8 cellular contexts compared by ENCODE assay signal in the genomic region with DNA sequence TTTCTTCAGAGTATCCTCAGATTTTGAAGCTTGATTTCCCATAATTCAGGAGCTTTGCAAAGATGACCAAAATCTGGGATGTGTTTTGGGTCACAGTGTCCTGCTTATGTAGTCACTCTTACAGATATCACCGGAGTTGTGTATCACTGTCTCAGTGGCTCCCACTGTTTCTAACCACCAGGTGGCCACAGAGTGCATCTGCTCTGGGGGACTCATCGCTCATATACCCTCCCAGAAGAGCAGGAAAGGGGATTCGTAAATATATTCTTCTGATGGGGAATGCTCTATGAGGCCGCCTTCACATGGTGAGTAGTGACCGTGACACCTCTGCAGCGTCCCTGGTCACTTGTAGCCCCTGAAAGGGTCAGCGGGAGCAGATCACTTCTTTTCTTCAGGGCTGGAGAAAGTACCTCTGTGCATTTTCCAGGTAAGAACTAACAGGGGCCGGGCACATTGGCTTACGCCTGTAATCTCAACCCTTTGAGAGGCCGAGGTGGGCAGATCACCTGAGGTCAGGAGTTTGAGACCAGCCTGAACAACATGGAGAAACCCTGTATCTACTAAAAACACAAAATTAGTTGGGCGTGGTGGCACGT.
DNase-seq lines count a peak whose midpoint lies in the region; ATAC-seq, FAIRE-seq and TF ChIP-seq lines count a peak whose summit lies in the region.
"Not testable (repeated sequence)": the region's sequence is repeated elsewhere in the genome, so short reads cannot be mapped to it uniquely, and the experiment has no call there.

No MANE protein-coding gene starts in this region.

- H3K23ac ChIP-seq in H1 (ENCODE audit: insufficient read length) = not testable (repeated sequence)

- 67% methylated on average over 11 of the region's 12 CpGs; no CpG with 5 or more reads in 1 of the 2 experiments for WGBS in H1 (ENCODE audit: extremely low coverage in 1 of 2, insufficient coverage in 1 of 2, insufficient read length in 1 of 2, insufficient replicate concordance in 2 of 2, low coverage in 1 of 2, low lambda C conversion rate in 2 of 2, missing lambda C conversion rate in 1 of 2), 2 experiments

- H2AK5ac ChIP-seq in H1 (ENCODE audit: low read depth, low read length) = not testable (repeated sequence)

- not testable (repeated sequence) for H3K9me3 Mint-ChIP-seq in activated T-cell treated with anti-CD3 and anti-CD28 coated beads, Interleukin-2, amount 50 U/mL, for 4 hours

- not testable (repeated sequence) for H2BK120ac ChIP-seq in H1 (replicated peaks; ENCODE audit: low read depth, low read length)

- H4K20me1 ChIP-seq in H1 (replicated peaks in 1 of 2; ENCODE audit: control insufficient read depth in 1 of 2, insufficient read depth in 2 of 2, low read length in 2 of 2); keratinocyte (ENCODE audit: control insufficient read depth, extremely low read depth, insufficient read depth, low read length): not testable (repeated sequence)

- CTCF ChIA-PET in AG04449 (lab: Yijun Ruan, JAX); H1 (lab: Charles Lee; ENCODE audit: partially characterized antibody): not testable (repeated sequence)

- H3K14ac ChIP-seq in H1 (ENCODE audit: insufficient read length) = not testable (repeated sequence)

- peak; percentile 65 to 73 for TF ChIP-seq RAD21 in H1 (IDR thresholded peaks at IDR 0.05 in 1 of 2, conservative IDR thresholded peaks at IDR 0.05 in 1 of 2; ENCODE audit: low read depth in 2 of 2, low read length in 2 of 2)

- H3K9me3 ChIP-seq in H1 (ENCODE audit: insufficient read depth in 2 of 2, low read depth in 1 of 2, low read length in 1 of 2); keratinocyte (ENCODE audit: control insufficient read depth, low read depth, low read length): not testable (repeated sequence)

- not testable (repeated sequence) for H3K4ac ChIP-seq in H1 (replicated peaks; ENCODE audit: insufficient read length, low read depth, low read length)

- not testable (repeated sequence) for H3K56ac ChIP-seq in H1 (replicated peaks; ENCODE audit: insufficient read length, low read depth, low read length)

- H3K27ac ChIP-seq in H1 (ENCODE audit: low read depth, low read length); keratinocyte (ENCODE audit: control insufficient read depth, insufficient read depth, low read length): not testable (repeated sequence)

- TF ChIP-seq CTCF in AG04449 (IDR thresholded peaks at IDR 0.05; ENCODE audit: insufficient read depth, low read length, missing control alignments) = peak; percentile 49
- TF ChIP-seq CTCF in GM12864 (IDR thresholded peaks at IDR 0.05; ENCODE audit: low read depth, low read length, missing control alignments) = peak; percentile 60
- TF ChIP-seq CTCF in H1 (IDR thresholded peaks at IDR 0.05; ENCODE audit: control extremely low read depth in 1 of 3, insufficient read depth in 1 of 3, low read depth in 1 of 3, low read length in 3 of 3) = peak; percentile 50 to 61 (median 59)
- peak in 2 of 3 experiments; percentile 54 to 56 for TF ChIP-seq CTCF in keratinocyte (optimal IDR thresholded peaks at IDR 0.05 in 1 of 3, IDR thresholded peaks at IDR 0.05 in 1 of 3, conservative IDR thresholded peaks at IDR 0.05 in 1 of 3; ENCODE audit: extremely low read depth in 1 of 3, insufficient read depth in 2 of 3, low read length in 3 of 3)

- not testable (repeated sequence) for FAIRE-seq in H1 (lab: Jason Lieb, UNC); keratinocyte (lab: Jason Lieb, UNC)

- H3K4me1 ChIP-seq in H1 (replicated peaks in 1 of 4; ENCODE audit: control insufficient read depth in 3 of 4, insufficient read depth in 4 of 4, low read length in 3 of 4); keratinocyte (ENCODE audit: control insufficient read depth, extremely low read depth, insufficient read depth, low read length): not testable (repeated sequence)

- H2BK20ac ChIP-seq in H1 (ENCODE audit: low read length) = not testable (repeated sequence)

- H3K79me1 ChIP-seq in H1 (ENCODE audit: low read depth, low read length) = not testable (repeated sequence)

- H4K91ac ChIP-seq in H1 (replicated peaks; ENCODE audit: insufficient read length, low read length) = not testable (repeated sequence)

- POLR2A ChIA-PET in AG04449 (lab: Yijun Ruan, JAX); H1 (lab: Charles Lee; ENCODE audit: partially characterized antibody): not testable (repeated sequence)

- not testable (repeated sequence) for H3K18ac ChIP-seq in H1 (ENCODE audit: extremely low read depth, low read length)

- H3K9me1 ChIP-seq in keratinocyte (ENCODE audit: control insufficient read depth, extremely low read depth, insufficient read depth, low read length) = not testable (repeated sequence)

- H3K27me3 Mint-ChIP-seq in activated T-cell treated with anti-CD3 and anti-CD28 coated beads, Interleukin-2, amount 50 U/mL, for 4 hours (ENCODE audit: low read depth) = not testable (repeated sequence)

- not testable (repeated sequence) for H4K5ac ChIP-seq in H1 (ENCODE audit: insufficient read length, low read depth, low read length)

- intact Hi-C loops in sciatic nerve (cut with DNase I) = not testable (repeated sequence)

- H2BK5ac ChIP-seq in H1 (ENCODE audit: low read depth, low read length) = not testable (repeated sequence)

- H3K79me2 ChIP-seq in H1 (ENCODE audit: control insufficient read depth in 1 of 2, insufficient read depth in 2 of 2, low read length in 2 of 2); keratinocyte (ENCODE audit: control insufficient read depth, insufficient read depth, low read length): not testable (repeated sequence)

- not testable (repeated sequence) for H3K27me3 ChIP-seq in H1 (replicated peaks in 1 of 4; ENCODE audit: control insufficient read depth in 3 of 4, extremely low read depth in 1 of 4, insufficient read depth in 3 of 4, low read length in 3 of 4); keratinocyte (ENCODE audit: control insufficient read depth, extremely low read depth, insufficient read depth, low read length)

- dilution Hi-C loops in keratinocyte (cut with MboI; ENCODE audit: extremely low pct_ligation_motif_present, low sequenced_read_pairs) = not testable (repeated sequence)

- H3K4me2 ChIP-seq in H1 (ENCODE audit: insufficient read depth in 1 of 2, low read depth in 2 of 2, low read length in 2 of 2); keratinocyte (ENCODE audit: control insufficient read depth, extremely low read depth, insufficient read depth, low read depth, low read length): not testable (repeated sequence)

- H3K36me3 ChIP-seq in H1 (ENCODE audit: control insufficient read depth in 2 of 4, insufficient read depth in 4 of 4, low read length in 3 of 4); keratinocyte (ENCODE audit: control insufficient read depth in 2 of 2, extremely low read depth in 1 of 2, insufficient read depth in 2 of 2, low read length in 2 of 2): not testable (repeated sequence)

- not testable (repeated sequence) for DNase-seq in AG04449 (ENCODE audit: low read depth, low spot score); GM12864 (ENCODE audit: low read depth); keratinocyte (ENCODE audit: low read depth, low spot score); sciatic nerve (ENCODE audit: low spot score)
- DNase-seq in NAMALWA (ENCODE audit: low spot score) (peak; percentile 56), RPMI8226 (peak; percentile 16), H1 (ENCODE audit: low read depth in 1 of 2, low spot score in 2 of 2) (peak in 1 of 2 experiments; percentile 48)
- peak; percentile 9 for DNase-seq in activated T-cell treated with anti-CD3 and anti-CD28 coated beads, Interleukin-2, amount 50 U/mL, for 4 hours

- not testable (repeated sequence) for H3K4me3 Mint-ChIP-seq in activated T-cell treated with anti-CD3 and anti-CD28 coated beads, Interleukin-2, amount 50 U/mL, for 4 hours

- H2BK12ac ChIP-seq in H1 (ENCODE audit: low read depth, low read length) = not testable (repeated sequence)

- H2BK15ac ChIP-seq in H1 (ENCODE audit: low read length) = not testable (repeated sequence)

- H4K8ac ChIP-seq in H1 (ENCODE audit: extremely low read depth, insufficient read depth, low read length) = not testable (repeated sequence)

- H3K36me3 Mint-ChIP-seq in activated T-cell treated with anti-CD3 and anti-CD28 coated beads, Interleukin-2, amount 50 U/mL, for 4 hours (ENCODE audit: insufficient read depth) = not testable (repeated sequence)

- H3K4me3 ChIP-seq in AG04449 (ENCODE audit: low read depth, low read length); GM12864 (ENCODE audit: low read depth, low read length); H1 (ENCODE audit: extremely low read depth in 1 of 4, insufficient read depth in 2 of 4, low read depth in 3 of 4, low read length in 4 of 4); keratinocyte (ENCODE audit: control insufficient read depth in 2 of 3, extremely low read depth in 1 of 3, insufficient read depth in 2 of 3, low read depth in 1 of 3, low read length in 3 of 3): not testable (repeated sequence)

- not testable (repeated sequence) for H3K9ac ChIP-seq in H1 (replicated peaks in 1 of 4; ENCODE audit: extremely low read depth in 1 of 4, low read depth in 3 of 4, low read length in 3 of 4); keratinocyte (ENCODE audit: control insufficient read depth, extremely low read depth, insufficient read depth, low read length)

- not testable (repeated sequence) for TF ChIP-seq EP300 in H1 (IDR thresholded peaks at IDR 0.05; ENCODE audit: borderline replicate concordance in 1 of 2, low read depth in 2 of 2, low read length in 2 of 2)

- H2AFZ ChIP-seq in H1 (ENCODE audit: low read length); keratinocyte (ENCODE audit: control insufficient read depth, low read length): not testable (repeated sequence)

- not testable (repeated sequence) for TF ChIP-seq POLR2A in H1 (IDR thresholded peaks at IDR 0.05; ENCODE audit: control extremely low read depth in 1 of 2, low read depth in 2 of 2, low read length in 2 of 2)

- H3K23me2 ChIP-seq in H1 (ENCODE audit: low read depth, low read length) = not testable (repeated sequence)

- not testable (repeated sequence) for H3K4me1 Mint-ChIP-seq in activated T-cell treated with anti-CD3 and anti-CD28 coated beads, Interleukin-2, amount 50 U/mL, for 4 hours (ENCODE audit: low read depth)

- peak; percentile 76 to 81 for ATAC-seq in activated T-cell treated with anti-CD3 and anti-CD28 coated beads, Interleukin-2, amount 50 U/mL, for 4 hours
- ATAC-seq in sciatic nerve = peak; percentile 69
